In the genomic region with DNA sequence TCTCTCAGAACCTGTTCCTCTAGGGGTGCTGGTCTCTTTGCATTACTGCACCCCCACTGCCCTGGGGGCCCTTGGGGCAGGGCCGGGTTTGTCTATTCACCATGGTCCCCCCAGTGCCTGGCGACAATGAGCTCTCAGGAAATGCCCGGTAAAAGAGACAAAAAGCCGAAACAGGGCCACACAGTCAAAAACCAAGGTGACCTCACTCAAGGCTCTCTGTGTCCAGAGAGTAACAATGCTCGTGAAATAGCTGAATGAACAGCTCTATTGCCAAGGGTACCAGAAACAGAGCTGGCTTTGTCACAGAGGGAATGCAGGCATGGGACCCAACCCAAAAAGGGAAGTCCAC, we compare ENCODE assay signal across 13 cellular contexts. TPM values are rescaled to one million over a fixed set of nuclear protein-coding genes. Genes with fewer than 3 reads are reported as not detected.
DNase-seq lines count a peak whose midpoint lies in the region; ATAC-seq, FAIRE-seq and TF ChIP-seq lines count a peak whose summit lies in the region.
"Had no signal": no experiment of that assay in that cellular context is flagged by ENCODE, and none has a peak within 500 bp of the region (broad histone marks: within the 10 kb centered on the region; RNA-seq: fewer than 3 reads in every experiment).

No MANE protein-coding gene starts in this region.

- H3K4me2 ChIP-seq in osteoblast (ENCODE audit: insufficient read depth, low read length) = no peak overlapping the region
- H3K4me2 ChIP-seq: hepatocyte had no signal

- no peak for ATAC-seq in left ventricle myocardium superior
- ATAC-seq in stimulated activated naive CD8-positive, alpha-beta T cell treated with anti-CD3 and anti-CD28 coated beads, Interleukin-15, amount 100 ng/mL, for 72 hours = no peak

- H3K9me3 ChIP-seq in right atrium auricular region = no peaks in the 10 kb centered on the region
- no peaks in the 10 kb centered on the region for H3K9me3 ChIP-seq in endodermal cell (ENCODE audit: control insufficient read depth, low read length)
- H3K9me3 ChIP-seq in osteoblast (ENCODE audit: low read depth, low read length) = no peaks in the 10 kb centered on the region
- H3K9me3 ChIP-seq: right lobe of liver had no signal

- H3K27me3 ChIP-seq in right atrium auricular region (no peaks in the 10 kb centered on the region), endodermal cell (ENCODE audit: control insufficient read depth, insufficient read depth, low read length, poor library complexity, severe bottlenecking) (no peaks in the 10 kb centered on the region), osteoblast (ENCODE audit: insufficient read depth, low read length) (no peaks in the 10 kb centered on the region)
- H3K27me3 ChIP-seq: hepatocyte, right lobe of liver had no signal

- H3K27me3 Mint-ChIP-seq in endodermal cell (ENCODE audit: insufficient read depth) = no peaks in the 10 kb centered on the region
- H3K27me3 Mint-ChIP-seq in stimulated activated naive CD8-positive, alpha-beta T cell treated with anti-CD3 and anti-CD28 coated beads, Interleukin-15, amount 100 ng/mL, for 72 hours = peaks cover 3% of the 10 kb centered on the region

- H4K20me1 ChIP-seq in osteoblast (ENCODE audit: insufficient read depth, low read length) = peaks cover 88% of the 10 kb centered on the region

- no peak for TF ChIP-seq POLR2A in GM12891 (IDR thresholded peaks at IDR 0.05; ENCODE audit: low read depth, low read length)

- no peak for FAIRE-seq in GM12891 (lab: Jason Lieb, UNC)
- FAIRE-seq: endometrium had no signal

- TF ChIP-seq CTCF in right atrium auricular region (IDR thresholded peaks at IDR 0.05) (no peak), endodermal cell (conservative IDR thresholded peaks at IDR 0.05) (no peak), osteoblast (IDR thresholded peaks at IDR 0.05; ENCODE audit: extremely low read depth, low read depth, low read length) (no peak)

- H3K79me2 ChIP-seq in osteoblast (ENCODE audit: insufficient read depth, low read length) = peaks cover 95% of the 10 kb centered on the region

- peaks cover 0 to 39% of the 10 kb centered on the region in 2 donors for H3K4me1 ChIP-seq in right atrium auricular region
- peaks cover 6% of the 10 kb centered on the region for H3K4me1 ChIP-seq in endodermal cell (ENCODE audit: control insufficient read depth, insufficient read depth, low read length)
- H3K4me1 ChIP-seq in osteoblast (ENCODE audit: insufficient read depth, low read length) = peaks cover 15% of the 10 kb centered on the region
- H3K4me1 ChIP-seq: right lobe of liver had no signal

- intact Hi-C loops in left ventricle myocardium superior (cut with micrococcal nuclease) = no loop called here

- DNase-seq in right atrium auricular region (ENCODE audit: low spot score) = no peak
- no peak for DNase-seq in left ventricle myocardium superior
- no peak for DNase-seq in endodermal cell
- no peak for DNase-seq in osteoblast (ENCODE audit: insufficient read length, low spot score, missing footprints)
- no peak for DNase-seq in mucosa of gallbladder (ENCODE audit: low spot score)
- no peak for DNase-seq in GM12891 (ENCODE audit: insufficient read length, low spot score)
- DNase-seq in GM19238 (ENCODE audit: insufficient read length, low spot score) = no peak
- no peak for DNase-seq in stimulated activated naive CD8-positive, alpha-beta T cell treated with anti-CD3 and anti-CD28 coated beads, Interleukin-15, amount 100 ng/mL, for 72 hours
- DNase-seq: activated CD4-positive, CD25-positive, alpha-beta regulatory T cell; DMS79; right lobe of liver had no signal

- no peak overlapping the region for H3K9ac ChIP-seq in endodermal cell (ENCODE audit: extremely low read depth, low read length, poor library complexity, severe bottlenecking)

- H3K27ac ChIP-seq in right atrium auricular region = peak overlapping the region; percentile 27 to 71
- peak overlapping the region; percentile 66 for H3K27ac ChIP-seq in endodermal cell (ENCODE audit: low read depth, low read length)
- peak overlapping the region; percentile 40 for H3K27ac ChIP-seq in osteoblast (ENCODE audit: low read depth, low read length)
- H3K27ac ChIP-seq: hepatocyte, right lobe of liver had no signal

- peaks cover 3% of the 10 kb centered on the region for H3K36me3 Mint-ChIP-seq in endodermal cell (ENCODE audit: low read depth)

- H2AFZ ChIP-seq in osteoblast (ENCODE audit: low read length) = no peak overlapping the region
- H2AFZ ChIP-seq: hepatocyte had no signal

- H3K4me3 ChIP-seq in right atrium auricular region = no peak overlapping the region
- no peak overlapping the region for H3K4me3 ChIP-seq in endodermal cell (ENCODE audit: low read length)
- no peak overlapping the region for H3K4me3 ChIP-seq in osteoblast (ENCODE audit: insufficient read depth, low read length)
- H3K4me3 ChIP-seq: hepatocyte, right lobe of liver had no signal

- peaks cover 4% of the 10 kb centered on the region for H3K4me1 Mint-ChIP-seq in endodermal cell
- H3K4me1 Mint-ChIP-seq in stimulated activated naive CD8-positive, alpha-beta T cell treated with anti-CD3 and anti-CD28 coated beads, Interleukin-15, amount 100 ng/mL, for 72 hours = peaks cover 4% of the 10 kb centered on the region

- 75 to 82% methylated on average over 5 of the region's 5 CpGs for WGBS in endodermal cell (ENCODE audit: insufficient coverage in 1 of 2, insufficient read length in 1 of 2), 2 experiments

- H3K4me3 Mint-ChIP-seq in endodermal cell = no peak overlapping the region
- no peak overlapping the region for H3K4me3 Mint-ChIP-seq in stimulated activated naive CD8-positive, alpha-beta T cell treated with anti-CD3 and anti-CD28 coated beads, Interleukin-15, amount 100 ng/mL, for 72 hours

- H3K9me3 Mint-ChIP-seq in endodermal cell = no peaks in the 10 kb centered on the region
- H3K9me3 Mint-ChIP-seq in stimulated activated naive CD8-positive, alpha-beta T cell treated with anti-CD3 and anti-CD28 coated beads, Interleukin-15, amount 100 ng/mL, for 72 hours = no peaks in the 10 kb centered on the region

- H3K27ac Mint-ChIP-seq in endodermal cell = peak overlapping the region; percentile 61
- no peak overlapping the region for H3K27ac Mint-ChIP-seq in stimulated activated naive CD8-positive, alpha-beta T cell treated with anti-CD3 and anti-CD28 coated beads, Interleukin-15, amount 100 ng/mL, for 72 hours

- H3K36me3 ChIP-seq in right atrium auricular region = no peaks in the 10 kb centered on the region
- peaks cover 23% of the 10 kb centered on the region for H3K36me3 ChIP-seq in endodermal cell (ENCODE audit: control insufficient read depth, insufficient read depth, low read length)
- peaks cover 16% of the 10 kb centered on the region for H3K36me3 ChIP-seq in osteoblast (ENCODE audit: insufficient read depth, low read length)
- H3K36me3 ChIP-seq: right lobe of liver had no signal

TF ChIP-seq in GM12891, 5 proteins besides CTCF, POLR2A, EP300 and RAD21:
- TF ChIP-seq PAX5 (IDR thresholded peaks at IDR 0.05; ENCODE audit: insufficient read depth, low read length, severe bottlenecking) (no peak), SPI1 (IDR thresholded peaks at IDR 0.05; ENCODE audit: low read depth, low read length) (no peak), TAF1 (IDR thresholded peaks at IDR 0.05; ENCODE audit: low read depth, low read length) (no peak), POU2F2 (IDR thresholded peaks at IDR 0.05; ENCODE audit: low read depth, low read length) (no peak), POLR2AphosphoS5 (IDR thresholded peaks at IDR 0.05; ENCODE audit: low read depth, low read length) (no peak)
TF ChIP-seq in GM12891: peak in this region for 0.

RNA-seq across cellular contexts. Expression of gene SH3PXD2B, which starts 16.0 kb away (rescaled TPM):
- total RNA-seq in right atrium auricular region = 10 to 100 TPM in 1 of 2 donors, 1 to 10 TPM in 1; 7.2 to 13.9 TPM
- total RNA-seq in left ventricle myocardium superior = 5.0 TPM
- total RNA-seq in endodermal cell = 10 to 100 TPM; 62.2 to 74.9 TPM
- polyA plus RNA-seq in endodermal cell (2013, experiment 1 of 2) = 46.2 TPM
- polyA plus RNA-seq in endodermal cell (2013, experiment 2 of 2) = 45.0 TPM
- 58.3 and 59.2 TPM in 2 replicates for total RNA-seq in osteoblast
- 30.6 TPM for total RNA-seq in mucosa of gallbladder
- 0.06 TPM for polyA plus RNA-seq in GM12891 (2012; ENCODE audit: low read depth, missing spikeins)
